23 cellular contexts compared by ENCODE assay signal in genomic region chr4:173088144-173088543, GRCh38.
"Had no signal": no experiment of that assay in that cellular context is flagged by ENCODE, and none has a peak within 500 bp of the region (broad histone marks: within the 10 kb centered on the region; RNA-seq: fewer than 3 reads in every experiment).

No MANE protein-coding gene starts in this region.

- H3K9ac ChIP-seq: parathyroid adenoma had no signal

- ATAC-seq: gastroesophageal sphincter; left cardiac atrium; psoas muscle; stimulated activated naive B cell treated with anti-CD40 and anti-IgM and Interleukin-4, amounts not matched to agents 10 μg/mL and 1 μg/mL and 100 μg/mL, for 72 hours; stimulated activated naive CD8-positive, alpha-beta T cell treated with anti-CD3 and anti-CD28 coated beads, Interleukin-15, amount 100 ng/mL, for 72 hours had no signal

- H3K4me2 ChIP-seq: hepatocyte had no signal

- H3K36me3 ChIP-seq: colonic mucosa, esophagus squamous epithelium, gastroesophageal sphincter, left ventricle myocardium inferior, sigmoid colon, thoracic aorta, transverse colon had no signal

- H3K4me1 ChIP-seq: colonic mucosa, gastroesophageal sphincter, left ventricle myocardium inferior, parathyroid adenoma, psoas muscle, sigmoid colon, transverse colon had no signal

- H3K27ac ChIP-seq: colonic mucosa, esophagus squamous epithelium, gastroesophageal sphincter, hepatocyte, left ventricle myocardium inferior, parathyroid adenoma, psoas muscle, sigmoid colon, skin epidermis, thoracic aorta, transverse colon had no signal

- H3K27me3 ChIP-seq: colonic mucosa, esophagus squamous epithelium, gastroesophageal sphincter, hepatocyte, sigmoid colon, transverse colon had no signal

- H3K4me3 ChIP-seq: colonic mucosa, esophagus squamous epithelium, gastroesophageal sphincter, hepatocyte, left ventricle myocardium inferior, lung, psoas muscle, sigmoid colon, skin epidermis, thoracic aorta, transverse colon had no signal

- H2AFZ ChIP-seq: hepatocyte, parathyroid adenoma had no signal

- H3K9me3 ChIP-seq: colonic mucosa, esophagus squamous epithelium, psoas muscle, sigmoid colon, thoracic aorta, transverse colon had no signal

- DNase-seq: colonic mucosa; dermis blood vessel endothelial cell; esophagus squamous epithelium; foreskin fibroblast; head of caudate nucleus; kidney; left cardiac atrium; left ventricle myocardium inferior; mesenchymal stem cell; midbrain; psoas muscle; sigmoid colon; stimulated activated CD4-positive, alpha-beta T cell treated with anti-CD3 and anti-CD28 coated beads, Interleukin-2, amount 100 ng/mL, for 24 hours; stimulated activated CD4-positive, alpha-beta T cell treated with anti-CD3 and anti-CD28 coated beads, Interleukin-4, amount 100 ng/mL, for 4 hours; stimulated activated naive B cell treated with anti-CD40 and anti-IgM and Interleukin-4, amounts not matched to agents 10 μg/mL and 1 μg/mL and 100 μg/mL, for 72 hours; stimulated activated naive CD8-positive, alpha-beta T cell treated with anti-CD3 and anti-CD28 coated beads, Interleukin-15, amount 100 ng/mL, for 72 hours; transverse colon had no signal
